In genomic region chr22:18033204-18033998, GRCh38 we compare ENCODE assay signal across 12 cellular contexts. TPM values are rescaled to one million over a fixed set of nuclear protein-coding genes. Genes with fewer than 3 reads are reported as not detected.
DNase-seq lines count a peak whose midpoint lies in the region; TF ChIP-seq lines count a peak whose summit lies in the region.
"Had no signal": no experiment of that assay in that cellular context is flagged by ENCODE, and none has a peak within 500 bp of the region (broad histone marks: within the 10 kb centered on the region; RNA-seq: fewer than 3 reads in every experiment).

No MANE protein-coding gene starts in this region.

- no peaks in the 10 kb centered on the region for H3K36me3 ChIP-seq in MG63
- no peaks in the 10 kb centered on the region for H3K36me3 ChIP-seq in vagina

- TF ChIP-seq POLR2A in vagina (IDR thresholded peaks at IDR 0.05), result no peak

- H3K27me3 ChIP-seq in MG63, result no peaks in the 10 kb centered on the region
- no peaks in the 10 kb centered on the region for H3K27me3 ChIP-seq in vagina

- H3K4me1 Mint-ChIP-seq in mesothelial cell of epicardium, result peaks cover 32% of the 10 kb centered on the region
- H3K4me1 Mint-ChIP-seq: activated naive CD8-positive, alpha-beta T cell treated with anti-CD3 and anti-CD28 coated beads, Interleukin-2, amount 50 U/mL, for 24 hours had no signal

- H3K4me3 Mint-ChIP-seq in mesothelial cell of epicardium, result no peak overlapping the region
- H3K4me3 Mint-ChIP-seq: activated naive CD8-positive, alpha-beta T cell treated with anti-CD3 and anti-CD28 coated beads, Interleukin-2, amount 50 U/mL, for 24 hours; T-helper 2 cell treated with Interferon-gamma antibody and Interleukin-4, amounts not matched to agents 5 μg/mL and 100 μg/mL, for 36 hours had no signal

- H3K27ac Mint-ChIP-seq in mesothelial cell of epicardium, result peak overlapping the region; percentile 7
- H3K27ac Mint-ChIP-seq: activated naive CD8-positive, alpha-beta T cell treated with anti-CD3 and anti-CD28 coated beads, Interleukin-2, amount 50 U/mL, for 24 hours; T-helper 2 cell treated with Interferon-gamma antibody and Interleukin-4, amounts not matched to agents 5 μg/mL and 100 μg/mL, for 36 hours had no signal

- H3K27ac ChIP-seq in vagina, result peak overlapping the region; percentile 36
- H3K27ac ChIP-seq: parathyroid adenoma had no signal

- no peaks in the 10 kb centered on the region for H3K36me3 Mint-ChIP-seq in mesothelial cell of epicardium

- H3K27me3 Mint-ChIP-seq in mesothelial cell of epicardium (ENCODE audit: low read depth), result peaks cover 2% of the 10 kb centered on the region
- H3K27me3 Mint-ChIP-seq: activated naive CD8-positive, alpha-beta T cell treated with anti-CD3 and anti-CD28 coated beads, Interleukin-2, amount 50 U/mL, for 24 hours had no signal

- TF ChIP-seq CTCF in epithelial cell of esophagus (IDR thresholded peaks at IDR 0.05; ENCODE audit: insufficient read depth, low read depth, low read length, missing control alignments) (peak; percentile 15), mesothelial cell of epicardium (IDR thresholded peaks at IDR 0.05; ENCODE audit: unreplicated experiment) (no peak), vagina (IDR thresholded peaks at IDR 0.05) (no peak)

- H3K4me1 ChIP-seq in vagina, result peaks cover 26% of the 10 kb centered on the region

- H3K4me3 ChIP-seq in MG63 (no peak overlapping the region), epithelial cell of esophagus (ENCODE audit: low read length) (no peak overlapping the region), vagina (no peak overlapping the region)

- DNase-seq in MG63 (peak; percentile 30), epithelial cell of esophagus (ENCODE audit: low read depth) (no peak), mesothelial cell of epicardium (ENCODE audit: low spot score in 2 of 2, unreplicated experiment in 2 of 2) (no peak), vagina (ENCODE audit: extremely low spot score in 2 of 2) (no peak), HuH-7 (ENCODE audit: low spot score) (no peak), NCI-H1694 (lab: John Stamatoyannopoulos, UW) (no peak), amygdala (lab: John Stamatoyannopoulos, UW) (no peak)
- DNase-seq: activated CD8-positive, alpha-beta memory T cell treated with anti-CD3 and anti-CD28 coated beads for 24 hours; activated naive CD8-positive, alpha-beta T cell treated with anti-CD3 and anti-CD28 coated beads, Interleukin-2, amount 50 U/mL, for 24 hours; DMS79 treated with DMSO at 0.1 percent for 48 hours had no signal

- intact Hi-C loops in vagina (cut with DNase I), result no loop called here

- no peaks in the 10 kb centered on the region for H3K9me3 Mint-ChIP-seq in mesothelial cell of epicardium
- H3K9me3 Mint-ChIP-seq: activated naive CD8-positive, alpha-beta T cell treated with anti-CD3 and anti-CD28 coated beads, Interleukin-2, amount 50 U/mL, for 24 hours; T-helper 2 cell treated with Interferon-gamma antibody and Interleukin-4, amounts not matched to agents 5 μg/mL and 100 μg/mL, for 36 hours had no signal

- H3K9me3 ChIP-seq in MG63, result no peaks in the 10 kb centered on the region
- no peaks in the 10 kb centered on the region for H3K9me3 ChIP-seq in vagina

RNA-seq across cellular contexts. Expression of gene MICAL3, which starts 9.0 kb away (rescaled TPM):
- total RNA-seq in MG63 (2014; rRNA removed; shearing (Covaris generic); ENCODE audit: low replicate concordance), result 13.4 and 20.6 TPM in 2 replicates
- total RNA-seq in mesothelial cell of epicardium, result 94.2 to 103 TPM (median 95.0 TPM) in 3 replicates
- total RNA-seq in vagina, result 35.1 TPM

RNA-seq across cellular contexts. Expression of gene PEX26, which starts 44.4 kb away (rescaled TPM):
- total RNA-seq in MG63 (2014; rRNA removed; shearing (Covaris generic); ENCODE audit: low replicate concordance), result 10.5 and 13.5 TPM in 2 replicates
- total RNA-seq in mesothelial cell of epicardium (38.0 to 39.0 TPM (median 38.3 TPM) in 3 replicates), vagina (25.5 TPM)
